12 cellular contexts compared by ENCODE assay signal in the genomic region with DNA sequence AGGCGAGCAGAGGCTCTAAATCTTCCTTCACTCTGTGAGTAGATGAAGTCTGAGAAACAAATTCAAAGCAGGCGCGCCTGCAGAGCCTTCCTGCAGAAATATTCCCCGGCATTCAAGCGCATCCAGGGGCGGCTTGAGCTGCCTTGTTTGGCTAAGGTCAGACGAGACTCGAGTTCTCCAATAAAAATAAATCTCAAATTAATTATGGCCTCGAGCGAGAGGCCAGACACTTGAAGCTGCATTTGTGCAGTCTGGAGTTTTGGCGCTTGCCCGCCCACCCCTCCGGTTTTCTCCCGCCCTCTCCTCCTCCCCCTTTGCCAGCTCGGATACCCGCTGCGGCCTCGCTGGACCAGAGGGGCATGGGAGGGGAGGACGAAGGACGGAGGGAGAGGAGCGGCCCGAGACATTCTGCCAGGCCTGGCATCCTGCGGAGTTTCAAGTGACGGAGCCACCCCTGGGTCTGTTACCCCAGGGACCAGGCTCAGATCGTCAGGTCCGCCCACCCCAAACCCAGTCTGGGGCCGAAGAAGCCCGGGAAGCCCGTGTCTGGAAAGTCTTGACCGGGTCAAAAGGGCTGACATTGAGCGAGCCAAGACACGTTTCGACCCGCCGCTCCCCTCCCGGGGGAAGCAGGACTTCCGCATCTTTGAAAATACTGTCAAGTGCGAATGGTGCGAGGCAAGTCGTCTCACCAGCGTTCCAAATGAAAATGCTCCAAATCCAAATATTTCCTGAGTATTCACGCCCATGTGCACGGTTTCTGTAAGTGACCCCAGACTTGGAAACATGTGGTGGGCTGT. TPM values are rescaled to one million over a fixed set of nuclear protein-coding genes. Genes with fewer than 3 reads are reported as not detected.
A peak's percentile ranks its signal among the peaks of the same experiment; 100 is the strongest.
DNase-seq lines count a peak whose midpoint lies in the region; ATAC-seq and TF ChIP-seq lines count a peak whose summit lies in the region.
"Had no signal": no experiment of that assay in that cellular context is flagged by ENCODE, and none has a peak within 500 bp of the region (broad histone marks: within the 10 kb centered on the region; RNA-seq: fewer than 3 reads in every experiment).

No MANE protein-coding gene starts in this region.

- in situ Hi-C loops in ACHN (cut with HindIII; ENCODE audit: low pct_ligation_motif_present, low pct_unique_long_range_greater_than_20kb, low sequenced_read_pairs): no loop called here

- peak overlapping the region; percentile 5 to 87 for H3K27ac ChIP-seq in uterus
- H3K27ac ChIP-seq in WERI-Rb-1: no peak overlapping the region
- H3K27ac ChIP-seq: HL-60 had no signal

- TF ChIP-seq CTCF in mesothelial cell of epicardium (IDR thresholded peaks at IDR 0.05; ENCODE audit: unreplicated experiment): no peak
- no peak for TF ChIP-seq CTCF in uterus (IDR thresholded peaks at IDR 0.05)
- no peak for TF ChIP-seq CTCF in WERI-Rb-1 (IDR thresholded peaks at IDR 0.05; ENCODE audit: low read depth, low read length)

- H3K36me3 Mint-ChIP-seq in T-helper 1 cell treated with Interleukin-12 subunit alpha and Interleukin-12 subunit beta and Interleukin-4 antibody, amounts not matched to agents 30 μg/mL and 1 μg/mL, for 36 hours (ENCODE audit: low read depth): peaks cover 1% of the 10 kb centered on the region
- H3K36me3 Mint-ChIP-seq in mesothelial cell of epicardium: no peaks in the 10 kb centered on the region

- H3K4me3 ChIP-seq in uterus: no peak overlapping the region
- no peak overlapping the region for H3K4me3 ChIP-seq in WERI-Rb-1 (ENCODE audit: low read depth, low read length)

- DNase-seq in T-helper 1 cell (no peak), fibroblast of gingiva (ENCODE audit: low read depth) (peak; percentile 15), mesothelial cell of epicardium (ENCODE audit: low spot score in 2 of 2, unreplicated experiment in 2 of 2) (no peak), uterus (no peak), WERI-Rb-1 (no peak), ACHN (no peak)
- DNase-seq: effector memory CD4-positive, alpha-beta T cell had no signal

- TF ChIP-seq POLR2A in uterus (IDR thresholded peaks at IDR 0.05): no peak

- H3K27me3 ChIP-seq in uterus (peaks cover 19 to 33% of the 10 kb centered on the region in 2 donors), WERI-Rb-1 (ENCODE audit: insufficient read depth, low read depth, severe bottlenecking) (peaks cover 93% of the 10 kb centered on the region)

- peaks cover 29% of the 10 kb centered on the region for H3K4me1 Mint-ChIP-seq in T-helper 1 cell treated with Interleukin-12 subunit alpha and Interleukin-12 subunit beta and Interleukin-4 antibody, amounts not matched to agents 30 μg/mL and 1 μg/mL, for 36 hours (ENCODE audit: low read depth)
- peaks cover 52% of the 10 kb centered on the region for H3K4me1 Mint-ChIP-seq in mesothelial cell of epicardium

- H3K36me3 ChIP-seq in uterus: no peaks in the 10 kb centered on the region
- no peaks in the 10 kb centered on the region for H3K36me3 ChIP-seq in WERI-Rb-1

- peaks cover 72% of the 10 kb centered on the region for H3K27me3 Mint-ChIP-seq in T-helper 1 cell treated with Interleukin-12 subunit alpha and Interleukin-12 subunit beta and Interleukin-4 antibody, amounts not matched to agents 30 μg/mL and 1 μg/mL, for 36 hours (ENCODE audit: low read depth)
- peaks cover 94% of the 10 kb centered on the region for H3K27me3 Mint-ChIP-seq in mesothelial cell of epicardium (ENCODE audit: low read depth)

- H3K9me3 Mint-ChIP-seq in T-helper 1 cell treated with Interleukin-12 subunit alpha and Interleukin-12 subunit beta and Interleukin-4 antibody, amounts not matched to agents 30 μg/mL and 1 μg/mL, for 36 hours: no peaks in the 10 kb centered on the region
- H3K9me3 Mint-ChIP-seq in mesothelial cell of epicardium: no peaks in the 10 kb centered on the region

- peak overlapping the region; percentile 15 for H3K4me3 Mint-ChIP-seq in T-helper 1 cell treated with Interleukin-12 subunit alpha and Interleukin-12 subunit beta and Interleukin-4 antibody, amounts not matched to agents 30 μg/mL and 1 μg/mL, for 36 hours
- H3K4me3 Mint-ChIP-seq in mesothelial cell of epicardium: peak overlapping the region; percentile 34

- ATAC-seq in HG02970 (IDR thresholded peaks at IDR 0.05; ENCODE audit: low FRiP score, unreplicated experiment): no peak
- ATAC-seq: Panc1, sciatic nerve had no signal

- H3K4me1 ChIP-seq in uterus: peaks cover 0 to 25% of the 10 kb centered on the region in 2 donors

- H3K27ac Mint-ChIP-seq in T-helper 1 cell treated with Interleukin-12 subunit alpha and Interleukin-12 subunit beta and Interleukin-4 antibody, amounts not matched to agents 30 μg/mL and 1 μg/mL, for 36 hours: no peak overlapping the region
- H3K27ac Mint-ChIP-seq in mesothelial cell of epicardium: no peak overlapping the region

- intact Hi-C loops in uterus (cut with DNase I; ENCODE audit: low total_unique reads): no loop called here

- H3K9me3 ChIP-seq in uterus: no peaks in the 10 kb centered on the region
- no peaks in the 10 kb centered on the region for H3K9me3 ChIP-seq in WERI-Rb-1 (ENCODE audit: severe bottlenecking)

RNA-seq across cellular contexts. Expression of a gene that starts 3.7 kb away (rescaled TPM):
- total RNA-seq in mesothelial cell of epicardium: 4.5 to 5.8 TPM (median 5.3 TPM) in 3 replicates
- total RNA-seq in uterus: 10 to 100 TPM; 12.4 to 56.0 (median 22.5) TPM
